Comparison of ENCODE assay signal across 9 cellular contexts in the genomic region with DNA sequence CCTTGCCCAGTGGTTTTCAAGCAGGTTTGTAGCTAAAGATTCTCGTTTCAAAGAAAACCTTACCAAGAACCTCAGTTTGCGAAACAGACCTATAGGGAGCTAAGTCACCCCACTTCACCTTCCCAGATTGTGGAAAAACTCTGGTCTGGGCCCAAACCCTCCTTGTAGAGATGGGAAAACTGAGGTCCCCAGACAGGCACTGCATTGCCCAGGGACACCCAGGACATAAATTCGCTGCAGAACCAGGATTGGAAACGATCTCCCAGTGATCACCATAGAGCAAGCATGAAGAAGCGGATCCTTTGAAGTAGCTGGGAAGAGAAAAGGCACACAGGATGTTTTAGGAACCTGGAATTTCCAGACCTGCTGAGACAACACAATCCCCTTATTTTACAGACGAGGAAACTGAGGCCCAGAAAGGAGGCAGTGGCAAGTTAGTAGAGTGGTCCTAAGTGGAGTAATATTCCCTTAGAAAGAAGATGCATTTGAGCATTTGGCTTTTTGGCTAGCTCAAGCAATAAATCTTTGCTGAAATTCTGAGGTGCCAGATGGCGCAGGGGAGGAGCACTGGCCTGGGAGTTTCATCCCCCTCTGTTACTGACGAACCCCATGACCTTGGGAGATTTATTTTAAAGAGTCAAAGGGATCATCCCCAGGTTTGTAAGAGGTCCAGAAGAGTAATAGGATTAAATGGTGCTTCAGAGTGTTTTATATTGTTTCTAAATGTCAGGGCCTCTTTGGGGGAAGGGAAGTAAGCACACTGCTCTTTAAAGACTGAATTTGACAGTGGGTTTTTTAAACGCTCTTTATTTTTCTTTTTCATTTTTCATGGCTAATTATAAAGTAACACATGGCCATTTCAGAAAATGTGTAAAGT.
A peak's percentile ranks its signal among the peaks of the same experiment; 100 is the strongest.
DNase-seq lines count a peak whose midpoint lies in the region; ATAC-seq, FAIRE-seq and TF ChIP-seq lines count a peak whose summit lies in the region.
"Had no signal": no experiment of that assay in that cellular context is flagged by ENCODE, and none has a peak within 500 bp of the region (broad histone marks: within the 10 kb centered on the region; RNA-seq: fewer than 3 reads in every experiment).

No MANE protein-coding gene starts in this region.

- TF ChIP-seq CTCF in AG04449 (IDR thresholded peaks at IDR 0.05; ENCODE audit: insufficient read depth, low read length, missing control alignments) (no peak), HFF-Myc (IDR thresholded peaks at IDR 0.05; ENCODE audit: low read depth, low read length, missing control alignments) (no peak), GM12878 (IDR thresholded peaks at IDR 0.05 in 2 of 3, conservative IDR thresholded peaks at IDR 0.05 in 1 of 3; ENCODE audit: control insufficient read depth in 2 of 3, extremely low read depth in 1 of 3, insufficient read depth in 1 of 3, low read depth in 3 of 3, low read length in 3 of 3) (no peak)

- H3K4me1 ChIP-seq in GM12878 (ENCODE audit: control insufficient read depth, insufficient read depth, low read length) (peaks cover 14% of the 10 kb centered on the region), mesodermal cell (ENCODE audit: control insufficient read depth, insufficient read depth, low read length, poor library complexity, severe bottlenecking) (peaks cover 13% of the 10 kb centered on the region)

- intact Hi-C loops in GM12878 (cut with micrococcal nuclease; ENCODE audit: unreplicated experiment) = no loop called here

- 57% methylated on average over 9 of the region's 9 CpGs for WGBS in GM12878 (ENCODE audit: insufficient coverage, insufficient replicate concordance, low lambda C conversion rate, missing lambda C conversion rate)
- 56 to 68% methylated on average over 6 of the region's 9 CpGs for WGBS in mesodermal cell (ENCODE audit: insufficient coverage in 2 of 2), 2 experiments

- H3K27me3 Mint-ChIP-seq in activated T-cell treated with anti-CD3 and anti-CD28 coated beads, Interleukin-2, amount 50 U/mL, for 4 hours (ENCODE audit: low read depth) = peaks cover 33% of the 10 kb centered on the region

- no peak for TF ChIP-seq EP300 in GM12878 (IDR thresholded peaks at IDR 0.05; ENCODE audit: borderline replicate concordance in 1 of 2, control insufficient read depth in 1 of 2, low read depth in 2 of 2, low read length in 2 of 2)

- DNase-seq in AG04449 (ENCODE audit: low read depth, low spot score) (no peak), HFF-Myc (ENCODE audit: extremely low read depth, low read depth) (no peak), GM12878 (ENCODE audit: low read depth, low spot score) (no peak), mesenteric fat pad (ENCODE audit: low spot score) (no peak), putamen (ENCODE audit: low spot score) (no peak)
- no peak for DNase-seq in activated T-cell treated with anti-CD3 and anti-CD28 coated beads, Interleukin-2, amount 50 U/mL, for 4 hours
- DNase-seq: SIG-M5 had no signal

- POLR2A ChIA-PET in AG04449 (lab: Yijun Ruan, JAX) = interaction anchor here (0.6 kb wide), 1 partner anchor 10 kb away, joined by 4 read pairs; no protein-coding TSS in a partner anchor
- POLR2A ChIA-PET in GM12878 (lab: Charles Lee) = interaction anchor here (0.9 kb wide), 1 partner anchor 67 kb away, joined by 3 read pairs; no protein-coding TSS in a partner anchor

- no peak for FAIRE-seq in GM12878 (lab: Jason Lieb, UNC)

- no peaks in the 10 kb centered on the region for H3K9me3 Mint-ChIP-seq in activated T-cell treated with anti-CD3 and anti-CD28 coated beads, Interleukin-2, amount 50 U/mL, for 4 hours

- TF ChIP-seq RAD21 in GM12878 (IDR thresholded peaks at IDR 0.05; ENCODE audit: insufficient read depth, low read depth, low read length) = no peak

- BruUV-seq in GM12878 (replicated peaks; lab: Mats Ljungman, UMichigan) = no TSS peak

- H3K4me1 Mint-ChIP-seq in activated T-cell treated with anti-CD3 and anti-CD28 coated beads, Interleukin-2, amount 50 U/mL, for 4 hours (ENCODE audit: low read depth) = peaks cover 8% of the 10 kb centered on the region

- RAD21 ChIA-PET in GM12878 (lab: Charles Lee; ENCODE audit: unreplicated experiment) = interaction anchor here (0.7 to 1.6 kb wide), 4 partner anchors 31 to 146 kb away, joined by 3 to 5 read pairs (median 4); partner anchors contain the start of gene PIAS1

- in situ Hi-C loops in GM12878 (cut with MboI) = no loop called here

- H3K79me2 ChIP-seq in GM12878 (ENCODE audit: control insufficient read depth, insufficient read depth, low read length) = no peaks in the 10 kb centered on the region

- H2AFZ ChIP-seq in GM12878 (ENCODE audit: control insufficient read depth, low read depth, low read length) = peak overlapping the region; percentile 89

- SMC1A ChIA-PET in GM12878 (lab: Charles Lee; ENCODE audit: uncharacterized antibody, unreplicated experiment) = interaction anchor here (0.6 to 1.7 kb wide), 10 partner anchors 8 to 105 kb away, joined by 3 to 6 read pairs (median 4); no protein-coding TSS in a partner anchor

- H3K36me3 Mint-ChIP-seq in activated T-cell treated with anti-CD3 and anti-CD28 coated beads, Interleukin-2, amount 50 U/mL, for 4 hours (ENCODE audit: insufficient read depth) = no peaks in the 10 kb centered on the region

- no peaks in the 10 kb centered on the region; the same call in 2 of the 3 replicates for H3K9me3 ChIP-seq in GM12878 (replicated peaks; ENCODE audit: control insufficient read depth, insufficient read depth, low read length)
- no peaks in the 10 kb centered on the region for H3K9me3 ChIP-seq in mesodermal cell (ENCODE audit: control insufficient read depth, low read length)

- no peak overlapping the region for H3K4me3 Mint-ChIP-seq in activated T-cell treated with anti-CD3 and anti-CD28 coated beads, Interleukin-2, amount 50 U/mL, for 4 hours

- H3K36me3 ChIP-seq in GM12878 (ENCODE audit: control insufficient read depth in 2 of 2, insufficient read depth in 2 of 2, low read length in 1 of 2) = no peaks in the 10 kb centered on the region
- no peaks in the 10 kb centered on the region for H3K36me3 ChIP-seq in mesodermal cell (ENCODE audit: control insufficient read depth, insufficient read depth, low read length)

- H3K4me3 ChIP-seq in AG04449 (ENCODE audit: low read depth, low read length) (peak overlapping the region; percentile 52), HFF-Myc (replicated peaks; ENCODE audit: low read depth, low read length) (peak overlapping the region; percentile 45), GM12878 (peak overlapping the region; percentile 58), mesodermal cell (ENCODE audit: extremely low read depth, insufficient read depth, low read length, poor library complexity, severe bottlenecking) (no peak overlapping the region)

- H4K20me1 ChIP-seq in GM12878 (ENCODE audit: control insufficient read depth, insufficient read depth) = no peaks in the 10 kb centered on the region

- H3K27ac ChIP-seq in GM12878 (ENCODE audit: control insufficient read depth, insufficient read depth) (no peak overlapping the region), mesodermal cell (ENCODE audit: low read depth, low read length, severe bottlenecking) (peak overlapping the region; percentile 73)

- peak; percentile 29 for ATAC-seq in GM12878
- no peak for ATAC-seq in GM21390 (IDR thresholded peaks at IDR 0.05; ENCODE audit: unreplicated experiment)
- no peak for ATAC-seq in activated T-cell treated with anti-CD3 and anti-CD28 coated beads, Interleukin-2, amount 50 U/mL, for 4 hours

- no peak for TF ChIP-seq POLR2A in GM12878 (IDR thresholded peaks at IDR 0.05; ENCODE audit: low read depth, low read length)

- peak overlapping the region; percentile 79 for H3K4me2 ChIP-seq in GM12878 (ENCODE audit: control insufficient read depth, insufficient read depth)

- H3K9ac ChIP-seq in GM12878 (ENCODE audit: control insufficient read depth, insufficient read depth, low read length) = peak overlapping the region; percentile 30; the same call in 1 of the 2 replicates

- CTCF ChIA-PET in AG04449 (lab: Yijun Ruan, JAX) = interaction anchor here (0.8 to 1.8 kb wide), 5 partner anchors 14 to 185 kb away, joined by 3 to 8 read pairs (median 3); no protein-coding TSS in a partner anchor
- CTCF ChIA-PET in GM12878 (lab: Yijun Ruan, JAX) = interaction anchor here (0.6 to 2.0 kb wide), 6 partner anchors 9 to 484 kb away, joined by 3 to 6 read pairs (median 4); no protein-coding TSS in a partner anchor

- no peaks in the 10 kb centered on the region for H3K27me3 ChIP-seq in GM12878 (replicated peaks in 1 of 2; ENCODE audit: control insufficient read depth in 2 of 2, insufficient read depth in 2 of 2, low read length in 1 of 2)

TF ChIP-seq in GM12878, 131 proteins besides CTCF, POLR2A, EP300 and RAD21 (continues in another document):
- TF ChIP-seq BACH1 (IDR thresholded peaks at IDR 0.05; ENCODE audit: borderline replicate concordance) (no peak), NFIC (IDR thresholded peaks at IDR 0.05; ENCODE audit: low read depth, low read length) (no peak), JUNB (IDR thresholded peaks at IDR 0.05) (no peak), SMAD1 (IDR thresholded peaks at IDR 0.05; ENCODE audit: low read depth, partially characterized antibody) (no peak), PRDM15 (CRISPR knock-in tag; IDR thresholded peaks at IDR 0.05) (no peak), ZSCAN29 (IDR thresholded peaks at IDR 0.05) (no peak), CBFB (IDR thresholded peaks at IDR 0.05; ENCODE audit: low read depth) (no peak)
